In genomic region chr3:38227989-38228388, GRCh38 we compare ENCODE assay signal across 14 cellular contexts. TPM values are rescaled to one million over a fixed set of nuclear protein-coding genes. Genes with fewer than 3 reads are reported as not detected.
DNase-seq lines count a peak whose midpoint lies in the region; ATAC-seq, FAIRE-seq and TF ChIP-seq lines count a peak whose summit lies in the region.
"Had no signal": no experiment of that assay in that cellular context is flagged by ENCODE, and none has a peak within 500 bp of the region (broad histone marks: within the 10 kb centered on the region; RNA-seq: fewer than 3 reads in every experiment).

No MANE protein-coding gene starts in this region.

- TF ChIP-seq CTCF in GM13977 (IDR thresholded peaks at IDR 0.05; ENCODE audit: extremely low read depth, insufficient read depth, missing control alignments), result no peak

- intact Hi-C loops in aorta (cut with DNase I), result no loop called here

- DNase-seq in A172 (ENCODE audit: low spot score) (peak; percentile 7), H54 (ENCODE audit: insufficient read length, low spot score) (no peak), foreskin melanocyte (peak; percentile 89), erythroblast (lab: John Stamatoyannopoulos, UW) (no peak), aorta (no peak), GM13977 (ENCODE audit: low spot score) (no peak)
- DNase-seq in effector CD4-positive, alpha-beta T cell, result no peak
- DNase-seq: activated CD8-positive, alpha-beta memory T cell treated with anti-CD3 and anti-CD28 coated beads, Interleukin-2, amount 10 ng/mL, durations not matched to agents 7 days and 5 days; C1 segment of cervical spinal cord; head of caudate nucleus; NCI-H1092; small intestine had no signal

- no peak overlapping the region for H3K4me3 ChIP-seq in aorta (ENCODE audit: low read length in 2 of 2)

- peak; percentile 56 for ATAC-seq in activated T-helper 17 cell treated with anti-CD3 and anti-CD28 coated beads, Interleukin-2, amount 50 U/mL, for 72 hours (replicated peaks)
- ATAC-seq in aorta (ENCODE audit: low FRiP score), result no peak
- ATAC-seq: activated CD8-positive, alpha-beta memory T cell treated with anti-CD3 and anti-CD28 coated beads, Interleukin-2, amount 10 ng/mL, durations not matched to agents 7 days and 5 days had no signal

- WGBS in aorta, 2 donors, result 37 to 41% methylated on average over 2 of the region's 2 CpGs

- H3K36me3 Mint-ChIP-seq in activated T-helper 17 cell treated with anti-CD3 and anti-CD28 coated beads, Interleukin-2, amount 50 U/mL, for 72 hours (ENCODE audit: low read depth), result peaks cover 98% of the 10 kb centered on the region

- H3K4me1 Mint-ChIP-seq in activated T-helper 17 cell treated with anti-CD3 and anti-CD28 coated beads, Interleukin-2, amount 50 U/mL, for 72 hours, result peaks cover 4% of the 10 kb centered on the region

- peak overlapping the region in 1 of 2 donors; percentile 12 for H3K27ac ChIP-seq in aorta (ENCODE audit: low read depth in 1 of 2, low read length in 2 of 2)

- H3K4me1 ChIP-seq in aorta (ENCODE audit: control insufficient read depth in 1 of 2, insufficient read depth in 2 of 2, low read length in 2 of 2), result peaks cover 0 to 3% of the 10 kb centered on the region in 2 donors

- peaks cover 2% of the 10 kb centered on the region in 2 donors for H3K36me3 ChIP-seq in aorta (ENCODE audit: control insufficient read depth in 1 of 2, insufficient read depth in 2 of 2, low read length in 1 of 2)

- H3K9me3 Mint-ChIP-seq in activated T-helper 17 cell treated with anti-CD3 and anti-CD28 coated beads, Interleukin-2, amount 50 U/mL, for 72 hours, result no peaks in the 10 kb centered on the region
- H3K9me3 Mint-ChIP-seq: T-helper 2 cell treated with Interferon-gamma antibody and Interleukin-4, amounts not matched to agents 5 μg/mL and 100 μg/mL, for 36 hours had no signal

- no peaks in the 10 kb centered on the region for H3K27me3 ChIP-seq in aorta (ENCODE audit: control insufficient read depth in 1 of 2, insufficient read depth in 2 of 2, low read length in 1 of 2)

- peak; percentile 89 for FAIRE-seq in H54 (lab: Jason Lieb, UNC)
- FAIRE-seq: small intestine had no signal

- no peaks in the 10 kb centered on the region for H3K9me3 ChIP-seq in aorta (ENCODE audit: control insufficient read depth, low read length)

- no peak overlapping the region for H3K27ac Mint-ChIP-seq in activated T-helper 17 cell treated with anti-CD3 and anti-CD28 coated beads, Interleukin-2, amount 50 U/mL, for 72 hours
- H3K27ac Mint-ChIP-seq: activated CD8-positive, alpha-beta memory T cell treated with anti-CD3 and anti-CD28 coated beads, Interleukin-2, amount 10 ng/mL, durations not matched to agents 7 days and 5 days; T-helper 2 cell treated with Interferon-gamma antibody and Interleukin-4, amounts not matched to agents 5 μg/mL and 100 μg/mL, for 36 hours had no signal

- TF ChIP-seq POLR2A in H54 (IDR thresholded peaks at IDR 0.05; ENCODE audit: low read depth, low read length), result no peak
- no peak for TF ChIP-seq POLR2A in erythroblast (IDR thresholded peaks at IDR 0.05; ENCODE audit: low read length)

- no peaks in the 10 kb centered on the region for H3K27me3 Mint-ChIP-seq in activated T-helper 17 cell treated with anti-CD3 and anti-CD28 coated beads, Interleukin-2, amount 50 U/mL, for 72 hours
- H3K27me3 Mint-ChIP-seq: activated CD8-positive, alpha-beta memory T cell treated with anti-CD3 and anti-CD28 coated beads, Interleukin-2, amount 10 ng/mL, durations not matched to agents 7 days and 5 days had no signal

- in situ Hi-C loops in GM13977 (cut with MboI; ENCODE audit: low pct_unique_long_range_greater_than_20kb, low sequenced_read_pairs, unreplicated experiment), result no loop called here

- no peak overlapping the region for H3K4me3 Mint-ChIP-seq in activated T-helper 17 cell treated with anti-CD3 and anti-CD28 coated beads, Interleukin-2, amount 50 U/mL, for 72 hours
- H3K4me3 Mint-ChIP-seq: activated CD8-positive, alpha-beta memory T cell treated with anti-CD3 and anti-CD28 coated beads, Interleukin-2, amount 10 ng/mL, durations not matched to agents 7 days and 5 days; T-helper 2 cell treated with Interferon-gamma antibody and Interleukin-4, amounts not matched to agents 5 μg/mL and 100 μg/mL, for 36 hours had no signal

RNA-seq across cellular contexts. Expression of gene SLC22A13, which starts 37.6 kb away (rescaled TPM):
- total RNA-seq in A172 (2014; rRNA removed; shearing (Covaris generic)), result not detected in 2 replicates
- total RNA-seq in activated T-helper 17 cell treated with anti-CD3 and anti-CD28 coated beads, Interleukin-2, amount 50 U/mL, for 72 hours, result 1 to 10 TPM in 1 of 2 donors, under 1 TPM in 1; 0.99 to 1.5 TPM
- 1 to 10 TPM; 1.1 to 1.3 TPM for total RNA-seq in aorta
- polyA plus RNA-seq in aorta, result not detected

RNA-seq across cellular contexts. Expression of gene SLC22A14, which starts 54.1 kb away (rescaled TPM):
- not detected in 2 replicates for total RNA-seq in A172 (2014; rRNA removed; shearing (Covaris generic))
- under 1 TPM; 0.11 to 0.15 TPM for total RNA-seq in activated T-helper 17 cell treated with anti-CD3 and anti-CD28 coated beads, Interleukin-2, amount 50 U/mL, for 72 hours
- total RNA-seq in aorta, result under 1 TPM; 0.42 to 0.49 TPM
- under 1 TPM in 1 of 2 donors, not detected in 1; 0.18 TPM for polyA plus RNA-seq in aorta
- total RNA-seq: activated CD8-positive, alpha-beta memory T cell treated with anti-CD3 and anti-CD28 coated beads, Interleukin-2, amount 10 ng/mL, durations not matched to agents 7 days and 5 days had no signal

Comparison
In these comparisons a context has a peak if more than half of its experiments do, and no peak if none do; other contexts are left out.
1. DNase-seq: peak in A172 (single experiment) and foreskin melanocyte (single experiment); none in H54 (single experiment), erythroblast (0 of 2), aorta (0 of 2), effector CD4-positive, alpha-beta T cell (single experiment) and GM13977 (single experiment).